ENCODE assay signal across 17 cellular contexts in genomic region chr4:144734522-144734921, GRCh38.
DNase-seq lines count a peak whose midpoint lies in the region; ATAC-seq and TF ChIP-seq lines count a peak whose summit lies in the region.
"Had no signal": no experiment of that assay in that cellular context is flagged by ENCODE, and none has a peak within 500 bp of the region (broad histone marks: within the 10 kb centered on the region; RNA-seq: fewer than 3 reads in every experiment).

No MANE protein-coding gene starts in this region.

- no peak for TF ChIP-seq RAD21 in Ishikawa (IDR thresholded peaks at IDR 0.05; ENCODE audit: low read depth)

- no peaks in the 10 kb centered on the region for H3K9me3 ChIP-seq in BE2C
- H3K9me3 ChIP-seq in SJCRH30 (replicated peaks): no peaks in the 10 kb centered on the region
- no peaks in the 10 kb centered on the region for H3K9me3 ChIP-seq in mucosa of descending colon
- H3K9me3 ChIP-seq: heart right ventricle, pancreas, vagina had no signal

- no peak overlapping the region for H3K27ac ChIP-seq in SJCRH30
- H3K27ac ChIP-seq: heart right ventricle, pancreas, vagina had no signal

- TF ChIP-seq CTCF in BJ (IDR thresholded peaks at IDR 0.05; ENCODE audit: insufficient read depth, low read depth, low read length) (no peak), BE2C (IDR thresholded peaks at IDR 0.05; ENCODE audit: low read depth, low read length) (no peak), mucosa of descending colon (IDR thresholded peaks at IDR 0.05) (no peak)

- DNase-seq in BJ (ENCODE audit: low read depth) (peak; percentile 27), dedifferentiated amniotic fluid mesenchymal stem cell (ENCODE audit: extremely low spot score) (peak; percentile 18), kidney tubule cell (ENCODE audit: low spot score) (peak; percentile 79), NOMO-1 treated with DMSO at 0.1 percent for 48 hours (lab: John Stamatoyannopoulos, UW; ENCODE audit: unreplicated experiment) (no peak), BE2C (no peak), SJCRH30 (no peak), mucosa of descending colon (no peak)
- DNase-seq: activated CD8-positive, alpha-beta memory T cell treated with anti-CD3 and anti-CD28 coated beads, Interleukin-2, amount 50 U/mL, for 48 hours; AML-193; DMS79 treated with DMSO at 0.1 percent for 48 hours; dorsolateral prefrontal cortex; heart right ventricle; NCI-H2081 treated with DMSO at 0.1 percent for 48 hours; pancreas had no signal

- H3K27me3 ChIP-seq in BJ (ENCODE audit: control insufficient read depth, insufficient read depth, low read length) (no peaks in the 10 kb centered on the region), BE2C (no peaks in the 10 kb centered on the region), SJCRH30 (no peaks in the 10 kb centered on the region)
- H3K27me3 ChIP-seq: dorsolateral prefrontal cortex, heart right ventricle, pancreas, vagina had no signal

- H3K4me3 ChIP-seq in BJ (ENCODE audit: low read depth, low read length): no peak overlapping the region
- H3K4me3 ChIP-seq in BE2C (ENCODE audit: low read depth, low read length): no peak overlapping the region
- H3K4me3 ChIP-seq in SJCRH30: no peak overlapping the region
- H3K4me3 ChIP-seq in mucosa of descending colon: no peak overlapping the region
- H3K4me3 ChIP-seq: dorsolateral prefrontal cortex, heart right ventricle, pancreas, vagina had no signal

- no peak for TF ChIP-seq EP300 in Ishikawa (IDR thresholded peaks at IDR 0.05; ENCODE audit: borderline replicate concordance)

- intact Hi-C loops in mucosa of descending colon (cut with DNase I, micrococcal nuclease): no loop called here

- H3K4me1 ChIP-seq in BE2C (no peaks in the 10 kb centered on the region), SJCRH30 (peaks cover 6% of the 10 kb centered on the region; the same call in 1 of the 2 replicates), mucosa of descending colon (ENCODE audit: low read depth) (no peaks in the 10 kb centered on the region)
- H3K4me1 ChIP-seq: heart right ventricle, vagina had no signal

- CTCF ChIA-PET in BJ (lab: Yijun Ruan, JAX): no interaction called here

- POLR2A ChIA-PET in BJ (lab: Charles Lee): no interaction called here

- no peak for ATAC-seq in mucosa of descending colon
- ATAC-seq: heart right ventricle, SK-N-SH treated with all-trans-retinoic acid at 6 μM for 48 hours had no signal

- H3K36me3 ChIP-seq in BJ (ENCODE audit: control insufficient read depth, insufficient read depth, low read length): no peaks in the 10 kb centered on the region
- H3K36me3 ChIP-seq in BE2C: no peaks in the 10 kb centered on the region
- H3K36me3 ChIP-seq in SJCRH30: peaks cover 63% of the 10 kb centered on the region
- H3K36me3 ChIP-seq in mucosa of descending colon (ENCODE audit: low read depth): no peaks in the 10 kb centered on the region
- H3K36me3 ChIP-seq: heart right ventricle, pancreas, vagina had no signal

TF ChIP-seq in Ishikawa, 13 proteins besides CTCF, POLR2A, EP300 and RAD21:
- TF ChIP-seq USF1 (IDR thresholded peaks at IDR 0.05): no peak
- peak; percentile 60 for TF ChIP-seq TEAD4 (IDR thresholded peaks at IDR 0.05)
- TF ChIP-seq CEBPB (IDR thresholded peaks at IDR 0.05): peak; percentile 22; the same call in 1 of the 2 replicates
- peak; percentile 60; the same call in 1 of the 2 replicates for TF ChIP-seq FOXM1 (IDR thresholded peaks at IDR 0.05; ENCODE audit: borderline replicate concordance, low read depth)

Comparison
In these comparisons a context has a peak if more than half of its experiments do, and no peak if none do; other contexts are left out.
1. DNase-seq: peak in BJ (single experiment), dedifferentiated amniotic fluid mesenchymal stem cell (single experiment) and kidney tubule cell (single experiment); none in NOMO-1 treated with DMSO at 0.1 percent for 48 hours (single experiment), BE2C (single experiment), SJCRH30 (0 of 2) and mucosa of descending colon (0 of 3).